In the genomic region with DNA sequence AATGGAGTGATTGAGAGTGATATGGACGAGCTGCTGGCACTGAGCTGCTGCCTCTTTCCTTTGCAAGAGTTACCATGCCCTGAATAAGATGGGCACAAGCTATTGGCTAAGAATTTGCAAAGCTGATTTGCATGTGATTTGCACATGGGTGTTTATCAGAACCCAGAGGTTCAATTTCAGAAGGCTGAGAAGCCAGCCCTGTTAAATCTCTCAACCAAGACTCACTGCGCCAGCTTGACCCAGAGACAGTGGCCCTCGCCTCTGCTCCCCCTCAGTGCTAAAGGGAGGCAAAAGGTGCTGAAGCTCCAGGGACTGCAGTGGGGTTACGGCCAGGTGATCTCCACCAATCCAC, we compare ENCODE assay signal across 1 cellular context.
TF ChIP-seq lines count a peak whose summit lies in the region.

No MANE protein-coding gene starts in this region.

TF ChIP-seq in K562, 482 proteins besides CTCF, POLR2A, EP300 and RAD21 (continues in another document):
- TF ChIP-seq ILF3 (IDR thresholded peaks at IDR 0.05; ENCODE audit: borderline replicate concordance) (no peak), NCOA4 (IDR thresholded peaks at IDR 0.05; ENCODE audit: partially characterized antibody) (no peak), ZNF354B (CRISPR knock-in tag; IDR thresholded peaks at IDR 0.05) (no peak), EGR1 (conservative IDR thresholded peaks at IDR 0.05) (no peak), MCM3 (IDR thresholded peaks at IDR 0.05) (no peak), HNRNPK (IDR thresholded peaks at IDR 0.05; ENCODE audit: low read depth, low read length, poor library complexity, severe bottlenecking) (no peak), DACH1 (IDR thresholded peaks at IDR 0.05; ENCODE audit: partially characterized antibody) (no peak), GTF2A2 (tag; IDR thresholded peaks at IDR 0.05) (peak; percentile 62; the same call in 1 of the 2 replicates), ETV1 (tag; conservative IDR thresholded peaks at IDR 0.05; ENCODE audit: low read depth) (no peak), GABPB1 (CRISPR knock-in tag; IDR thresholded peaks at IDR 0.05) (peak; percentile 28; the same call in 1 of the 2 replicates), ZKSCAN1 (IDR thresholded peaks at IDR 0.05; ENCODE audit: low read depth, low read length) (no peak), ZNF444 (CRISPR knock-in tag; IDR thresholded peaks at IDR 0.05) (no peak), ZNF696 (CRISPR knock-in tag; conservative IDR thresholded peaks at IDR 0.05) (no peak), SMC3 (conservative IDR thresholded peaks at IDR 0.05; ENCODE audit: insufficient read depth, low read depth, low read length) (no peak), PHB2 (IDR thresholded peaks at IDR 0.05; ENCODE audit: low read depth) (no peak), EP400 (IDR thresholded peaks at IDR 0.05) (no peak), GTF2F1 (IDR thresholded peaks at IDR 0.05; ENCODE audit: low read depth, low read length) (peak; percentile 97), PHF20 (IDR thresholded peaks at IDR 0.05; ENCODE audit: partially characterized antibody) (no peak), ZNF764 (CRISPR knock-in tag; IDR thresholded peaks at IDR 0.05; ENCODE audit: low read depth) (no peak), SUPT5H (IDR thresholded peaks at IDR 0.05) (no peak), JUN (IDR thresholded peaks at IDR 0.05; ENCODE audit: borderline replicate concordance, low read depth, low read length) (no peak), JUN (CRISPR knock-in tag; IDR thresholded peaks at IDR 0.05; ENCODE audit: borderline replicate concordance) (no peak), BRF1 (IDR thresholded peaks at IDR 0.05; ENCODE audit: borderline replicate concordance, extremely low read depth, insufficient read length) (no peak), HIVEP1 (CRISPR knock-in tag; IDR thresholded peaks at IDR 0.05) (no peak), BACH1 (tag; IDR thresholded peaks at IDR 0.05) (no peak), RBBP5 (IDR thresholded peaks at IDR 0.05; ENCODE audit: borderline replicate concordance, insufficient read depth, low read length, poor library complexity, severe bottlenecking) (no peak), ZNF41 (CRISPR knock-in tag; conservative IDR thresholded peaks at IDR 0.05) (no peak), ZNF668 (CRISPR knock-in tag; IDR thresholded peaks at IDR 0.05) (no peak), FOXM1 (IDR thresholded peaks at IDR 0.05; ENCODE audit: low read depth) (no peak), FOXM1 (CRISPR knock-in tag; IDR thresholded peaks at IDR 0.05; ENCODE audit: low read depth) (no peak)
- TF ChIP-seq, protein P1, sequence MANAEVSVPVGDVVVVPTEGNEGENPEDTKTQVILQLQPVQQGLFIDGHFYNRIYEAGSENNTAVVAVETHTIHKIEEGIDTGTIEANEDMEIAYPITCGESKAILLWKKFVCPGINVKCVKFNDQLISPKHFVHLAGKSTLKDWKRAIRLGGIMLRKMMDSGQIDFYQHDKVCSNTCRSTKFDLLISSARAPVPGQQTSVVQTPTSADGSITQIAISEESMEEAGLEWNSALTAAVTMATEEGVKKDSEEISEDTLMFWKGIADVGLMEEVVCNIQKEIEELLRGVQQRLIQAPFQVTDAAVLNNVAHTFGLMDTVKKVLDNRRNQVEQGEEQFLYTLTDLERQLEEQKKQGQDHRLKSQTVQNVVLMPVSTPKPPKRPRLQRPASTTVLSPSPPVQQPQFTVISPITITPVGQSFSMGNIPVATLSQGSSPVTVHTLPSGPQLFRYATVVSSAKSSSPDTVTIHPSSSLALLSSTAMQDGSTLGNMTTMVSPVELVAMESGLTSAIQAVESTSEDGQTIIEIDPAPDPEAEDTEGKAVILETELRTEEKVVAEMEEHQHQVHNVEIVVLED (CRISPR knock-in tag; IDR thresholded peaks at IDR 0.05): no peak
- TF ChIP-seq, protein P2, sequence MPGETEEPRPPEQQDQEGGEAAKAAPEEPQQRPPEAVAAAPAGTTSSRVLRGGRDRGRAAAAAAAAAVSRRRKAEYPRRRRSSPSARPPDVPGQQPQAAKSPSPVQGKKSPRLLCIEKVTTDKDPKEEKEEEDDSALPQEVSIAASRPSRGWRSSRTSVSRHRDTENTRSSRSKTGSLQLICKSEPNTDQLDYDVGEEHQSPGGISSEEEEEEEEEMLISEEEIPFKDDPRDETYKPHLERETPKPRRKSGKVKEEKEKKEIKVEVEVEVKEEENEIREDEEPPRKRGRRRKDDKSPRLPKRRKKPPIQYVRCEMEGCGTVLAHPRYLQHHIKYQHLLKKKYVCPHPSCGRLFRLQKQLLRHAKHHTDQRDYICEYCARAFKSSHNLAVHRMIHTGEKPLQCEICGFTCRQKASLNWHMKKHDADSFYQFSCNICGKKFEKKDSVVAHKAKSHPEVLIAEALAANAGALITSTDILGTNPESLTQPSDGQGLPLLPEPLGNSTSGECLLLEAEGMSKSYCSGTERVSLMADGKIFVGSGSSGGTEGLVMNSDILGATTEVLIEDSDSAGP (CRISPR knock-in tag; IDR thresholded peaks at IDR 0.05): no peak
- TF ChIP-seq, protein P3, sequence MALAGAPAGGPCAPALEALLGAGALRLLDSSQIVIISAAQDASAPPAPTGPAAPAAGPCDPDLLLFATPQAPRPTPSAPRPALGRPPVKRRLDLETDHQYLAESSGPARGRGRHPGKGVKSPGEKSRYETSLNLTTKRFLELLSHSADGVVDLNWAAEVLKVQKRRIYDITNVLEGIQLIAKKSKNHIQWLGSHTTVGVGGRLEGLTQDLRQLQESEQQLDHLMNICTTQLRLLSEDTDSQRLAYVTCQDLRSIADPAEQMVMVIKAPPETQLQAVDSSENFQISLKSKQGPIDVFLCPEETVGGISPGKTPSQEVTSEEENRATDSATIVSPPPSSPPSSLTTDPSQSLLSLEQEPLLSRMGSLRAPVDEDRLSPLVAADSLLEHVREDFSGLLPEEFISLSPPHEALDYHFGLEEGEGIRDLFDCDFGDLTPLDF (CRISPR knock-in tag; IDR thresholded peaks at IDR 0.05): no peak
- TF ChIP-seq, protein P4, sequence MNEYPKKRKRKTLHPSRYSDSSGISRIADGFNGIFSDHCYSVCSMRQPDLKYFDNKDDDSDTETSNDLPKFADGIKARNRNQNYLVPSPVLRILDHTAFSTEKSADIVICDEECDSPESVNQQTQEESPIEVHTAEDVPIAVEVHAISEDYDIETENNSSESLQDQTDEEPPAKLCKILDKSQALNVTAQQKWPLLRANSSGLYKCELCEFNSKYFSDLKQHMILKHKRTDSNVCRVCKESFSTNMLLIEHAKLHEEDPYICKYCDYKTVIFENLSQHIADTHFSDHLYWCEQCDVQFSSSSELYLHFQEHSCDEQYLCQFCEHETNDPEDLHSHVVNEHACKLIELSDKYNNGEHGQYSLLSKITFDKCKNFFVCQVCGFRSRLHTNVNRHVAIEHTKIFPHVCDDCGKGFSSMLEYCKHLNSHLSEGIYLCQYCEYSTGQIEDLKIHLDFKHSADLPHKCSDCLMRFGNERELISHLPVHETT (CRISPR knock-in tag; conservative IDR thresholded peaks at IDR 0.05 in 1 of 2, IDR thresholded peaks at IDR 0.05 in 1 of 2): no peak
- TF ChIP-seq, protein P5, sequence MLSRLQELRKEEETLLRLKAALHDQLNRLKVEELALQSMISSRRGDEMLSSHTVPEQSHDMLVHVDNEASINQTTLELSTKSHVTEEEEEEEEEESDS (CRISPR knock-in tag; IDR thresholded peaks at IDR 0.05): peak; percentile 64; the same call in 1 of the 2 replicates
- TF ChIP-seq, protein P6, sequence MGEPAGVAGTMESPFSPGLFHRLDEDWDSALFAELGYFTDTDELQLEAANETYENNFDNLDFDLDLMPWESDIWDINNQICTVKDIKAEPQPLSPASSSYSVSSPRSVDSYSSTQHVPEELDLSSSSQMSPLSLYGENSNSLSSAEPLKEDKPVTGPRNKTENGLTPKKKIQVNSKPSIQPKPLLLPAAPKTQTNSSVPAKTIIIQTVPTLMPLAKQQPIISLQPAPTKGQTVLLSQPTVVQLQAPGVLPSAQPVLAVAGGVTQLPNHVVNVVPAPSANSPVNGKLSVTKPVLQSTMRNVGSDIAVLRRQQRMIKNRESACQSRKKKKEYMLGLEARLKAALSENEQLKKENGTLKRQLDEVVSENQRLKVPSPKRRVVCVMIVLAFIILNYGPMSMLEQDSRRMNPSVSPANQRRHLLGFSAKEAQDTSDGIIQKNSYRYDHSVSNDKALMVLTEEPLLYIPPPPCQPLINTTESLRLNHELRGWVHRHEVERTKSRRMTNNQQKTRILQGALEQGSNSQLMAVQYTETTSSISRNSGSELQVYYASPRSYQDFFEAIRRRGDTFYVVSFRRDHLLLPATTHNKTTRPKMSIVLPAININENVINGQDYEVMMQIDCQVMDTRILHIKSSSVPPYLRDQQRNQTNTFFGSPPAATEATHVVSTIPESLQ (CRISPR knock-in tag; IDR thresholded peaks at IDR 0.05): no peak
- TF ChIP-seq, protein P7, sequence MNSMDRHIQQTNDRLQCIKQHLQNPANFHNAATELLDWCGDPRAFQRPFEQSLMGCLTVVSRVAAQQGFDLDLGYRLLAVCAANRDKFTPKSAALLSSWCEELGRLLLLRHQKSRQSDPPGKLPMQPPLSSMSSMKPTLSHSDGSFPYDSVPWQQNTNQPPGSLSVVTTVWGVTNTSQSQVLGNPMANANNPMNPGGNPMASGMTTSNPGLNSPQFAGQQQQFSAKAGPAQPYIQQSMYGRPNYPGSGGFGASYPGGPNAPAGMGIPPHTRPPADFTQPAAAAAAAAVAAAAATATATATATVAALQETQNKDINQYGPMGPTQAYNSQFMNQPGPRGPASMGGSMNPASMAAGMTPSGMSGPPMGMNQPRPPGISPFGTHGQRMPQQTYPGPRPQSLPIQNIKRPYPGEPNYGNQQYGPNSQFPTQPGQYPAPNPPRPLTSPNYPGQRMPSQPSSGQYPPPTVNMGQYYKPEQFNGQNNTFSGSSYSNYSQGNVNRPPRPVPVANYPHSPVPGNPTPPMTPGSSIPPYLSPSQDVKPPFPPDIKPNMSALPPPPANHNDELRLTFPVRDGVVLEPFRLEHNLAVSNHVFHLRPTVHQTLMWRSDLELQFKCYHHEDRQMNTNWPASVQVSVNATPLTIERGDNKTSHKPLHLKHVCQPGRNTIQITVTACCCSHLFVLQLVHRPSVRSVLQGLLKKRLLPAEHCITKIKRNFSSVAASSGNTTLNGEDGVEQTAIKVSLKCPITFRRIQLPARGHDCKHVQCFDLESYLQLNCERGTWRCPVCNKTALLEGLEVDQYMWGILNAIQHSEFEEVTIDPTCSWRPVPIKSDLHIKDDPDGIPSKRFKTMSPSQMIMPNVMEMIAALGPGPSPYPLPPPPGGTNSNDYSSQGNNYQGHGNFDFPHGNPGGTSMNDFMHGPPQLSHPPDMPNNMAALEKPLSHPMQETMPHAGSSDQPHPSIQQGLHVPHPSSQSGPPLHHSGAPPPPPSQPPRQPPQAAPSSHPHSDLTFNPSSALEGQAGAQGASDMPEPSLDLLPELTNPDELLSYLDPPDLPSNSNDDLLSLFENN (IDR thresholded peaks at IDR 0.05; ENCODE audit: low read depth in 2 of 2, low read length in 2 of 2): no peak
- TF ChIP-seq, protein P8, sequence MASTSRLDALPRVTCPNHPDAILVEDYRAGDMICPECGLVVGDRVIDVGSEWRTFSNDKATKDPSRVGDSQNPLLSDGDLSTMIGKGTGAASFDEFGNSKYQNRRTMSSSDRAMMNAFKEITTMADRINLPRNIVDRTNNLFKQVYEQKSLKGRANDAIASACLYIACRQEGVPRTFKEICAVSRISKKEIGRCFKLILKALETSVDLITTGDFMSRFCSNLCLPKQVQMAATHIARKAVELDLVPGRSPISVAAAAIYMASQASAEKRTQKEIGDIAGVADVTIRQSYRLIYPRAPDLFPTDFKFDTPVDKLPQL (IDR thresholded peaks at IDR 0.05; ENCODE audit: extremely low read depth, insufficient read length): peak; percentile 98
- TF ChIP-seq, protein P9, sequence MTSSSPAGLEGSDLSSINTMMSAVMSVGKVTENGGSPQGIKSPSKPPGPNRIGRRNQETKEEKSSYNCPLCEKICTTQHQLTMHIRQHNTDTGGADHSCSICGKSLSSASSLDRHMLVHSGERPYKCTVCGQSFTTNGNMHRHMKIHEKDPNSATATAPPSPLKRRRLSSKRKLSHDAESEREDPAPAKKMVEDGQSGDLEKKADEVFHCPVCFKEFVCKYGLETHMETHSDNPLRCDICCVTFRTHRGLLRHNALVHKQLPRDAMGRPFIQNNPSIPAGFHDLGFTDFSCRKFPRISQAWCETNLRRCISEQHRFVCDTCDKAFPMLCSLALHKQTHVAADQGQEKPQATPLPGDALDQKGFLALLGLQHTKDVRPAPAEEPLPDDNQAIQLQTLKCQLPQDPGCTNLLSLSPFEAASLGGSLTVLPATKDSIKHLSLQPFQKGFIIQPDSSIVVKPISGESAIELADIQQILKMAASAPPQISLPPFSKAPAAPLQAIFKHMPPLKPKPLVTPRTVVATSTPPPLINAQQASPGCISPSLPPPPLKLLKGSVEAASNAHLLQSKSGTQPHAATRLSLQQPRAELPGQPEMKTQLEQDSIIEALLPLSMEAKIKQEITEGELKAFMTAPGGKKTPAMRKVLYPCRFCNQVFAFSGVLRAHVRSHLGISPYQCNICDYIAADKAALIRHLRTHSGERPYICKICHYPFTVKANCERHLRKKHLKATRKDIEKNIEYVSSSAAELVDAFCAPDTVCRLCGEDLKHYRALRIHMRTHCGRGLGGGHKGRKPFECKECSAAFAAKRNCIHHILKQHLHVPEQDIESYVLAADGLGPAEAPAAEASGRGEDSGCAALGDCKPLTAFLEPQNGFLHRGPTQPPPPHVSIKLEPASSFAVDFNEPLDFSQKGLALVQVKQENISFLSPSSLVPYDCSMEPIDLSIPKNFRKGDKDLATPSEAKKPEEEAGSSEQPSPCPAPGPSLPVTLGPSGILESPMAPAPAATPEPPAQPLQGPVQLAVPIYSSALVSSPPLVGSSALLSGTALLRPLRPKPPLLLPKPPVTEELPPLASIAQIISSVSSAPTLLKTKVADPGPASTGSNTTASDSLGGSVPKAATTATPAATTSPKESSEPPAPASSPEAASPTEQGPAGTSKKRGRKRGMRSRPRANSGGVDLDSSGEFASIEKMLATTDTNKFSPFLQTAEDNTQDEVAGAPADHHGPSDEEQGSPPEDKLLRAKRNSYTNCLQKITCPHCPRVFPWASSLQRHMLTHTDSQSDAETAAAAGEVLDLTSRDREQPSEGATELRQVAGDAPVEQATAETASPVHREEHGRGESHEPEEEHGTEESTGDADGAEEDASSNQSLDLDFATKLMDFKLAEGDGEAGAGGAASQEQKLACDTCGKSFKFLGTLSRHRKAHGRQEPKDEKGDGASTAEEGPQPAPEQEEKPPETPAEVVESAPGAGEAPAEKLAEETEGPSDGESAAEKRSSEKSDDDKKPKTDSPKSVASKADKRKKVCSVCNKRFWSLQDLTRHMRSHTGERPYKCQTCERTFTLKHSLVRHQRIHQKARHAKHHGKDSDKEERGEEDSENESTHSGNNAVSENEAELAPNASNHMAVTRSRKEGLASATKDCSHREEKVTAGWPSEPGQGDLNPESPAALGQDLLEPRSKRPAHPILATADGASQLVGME (CRISPR knock-in tag; IDR thresholded peaks at IDR 0.05): no peak
- TF ChIP-seq, protein P10, sequence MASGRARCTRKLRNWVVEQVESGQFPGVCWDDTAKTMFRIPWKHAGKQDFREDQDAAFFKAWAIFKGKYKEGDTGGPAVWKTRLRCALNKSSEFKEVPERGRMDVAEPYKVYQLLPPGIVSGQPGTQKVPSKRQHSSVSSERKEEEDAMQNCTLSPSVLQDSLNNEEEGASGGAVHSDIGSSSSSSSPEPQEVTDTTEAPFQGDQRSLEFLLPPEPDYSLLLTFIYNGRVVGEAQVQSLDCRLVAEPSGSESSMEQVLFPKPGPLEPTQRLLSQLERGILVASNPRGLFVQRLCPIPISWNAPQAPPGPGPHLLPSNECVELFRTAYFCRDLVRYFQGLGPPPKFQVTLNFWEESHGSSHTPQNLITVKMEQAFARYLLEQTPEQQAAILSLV (tag; IDR thresholded peaks at IDR 0.05): no peak
- TF ChIP-seq, protein P11, sequence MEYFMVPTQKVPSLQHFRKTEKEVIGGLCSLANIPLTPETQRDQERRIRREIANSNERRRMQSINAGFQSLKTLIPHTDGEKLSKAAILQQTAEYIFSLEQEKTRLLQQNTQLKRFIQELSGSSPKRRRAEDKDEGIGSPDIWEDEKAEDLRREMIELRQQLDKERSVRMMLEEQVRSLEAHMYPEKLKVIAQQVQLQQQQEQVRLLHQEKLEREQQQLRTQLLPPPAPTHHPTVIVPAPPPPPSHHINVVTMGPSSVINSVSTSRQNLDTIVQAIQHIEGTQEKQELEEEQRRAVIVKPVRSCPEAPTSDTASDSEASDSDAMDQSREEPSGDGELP (CRISPR knock-in tag; IDR thresholded peaks at IDR 0.05; ENCODE audit: borderline replicate concordance): no peak
